ENCODE assay signal across 13 cellular contexts in genomic region chr5:174725991-174726601, GRCh38. TPM values are rescaled to one million over a fixed set of nuclear protein-coding genes. Genes with fewer than 3 reads are reported as not detected.
DNase-seq lines count a peak whose midpoint lies in the region; ATAC-seq, FAIRE-seq and TF ChIP-seq lines count a peak whose summit lies in the region.
"Had no signal": no experiment of that assay in that cellular context is flagged by ENCODE, and none has a peak within 500 bp of the region (broad histone marks: within the 10 kb centered on the region; RNA-seq: fewer than 3 reads in every experiment).

No MANE protein-coding gene starts in this region.

- WGBS in esophagus squamous epithelium, 2 donors = 55 to 56% methylated on average over 10 of the region's 11 CpGs

- H3K27me3 Mint-ChIP-seq in activated CD4-positive, alpha-beta T cell treated with anti-CD3 and anti-CD28 coated beads, Interleukin-2, amount 10 ng/mL, durations not matched to agents 7 days and 5 days = peaks cover 91% of the 10 kb centered on the region
- H3K27me3 Mint-ChIP-seq in activated CD4-positive, alpha-beta T cell treated with anti-CD3 and anti-CD28 coated beads for 36 hours = peaks cover 76% of the 10 kb centered on the region
- H3K27me3 Mint-ChIP-seq in astrocyte (ENCODE audit: low read depth, unreplicated experiment) = peaks cover 88% of the 10 kb centered on the region
- peaks cover 49 to 81% of the 10 kb centered on the region in 2 donors for H3K27me3 Mint-ChIP-seq in stimulated activated naive B cell treated with anti-CD40 and anti-IgM and Interleukin-4, amounts not matched to agents 10 μg/mL and 1 μg/mL and 100 μg/mL, for 72 hours

- peaks cover 5% of the 10 kb centered on the region for H3K79me2 ChIP-seq in astrocyte (ENCODE audit: insufficient read depth, low read length)

- no peaks in the 10 kb centered on the region for H3K36me3 ChIP-seq in astrocyte (ENCODE audit: insufficient read depth, low read length)
- no peaks in the 10 kb centered on the region for H3K36me3 ChIP-seq in lower lobe of right lung
- H3K36me3 ChIP-seq in esophagus squamous epithelium = no peaks in the 10 kb centered on the region
- H3K36me3 ChIP-seq: colonic mucosa, right lobe of liver had no signal

- CTCF ChIA-PET in activated CD4-positive, alpha-beta T cell treated with anti-CD3 and anti-CD28 coated beads, Interleukin-2, amount 10 ng/mL, durations not matched to agents 7 days and 5 days (lab: Charles Lee) = no interaction called here
- CTCF ChIA-PET in activated CD4-positive, alpha-beta T cell treated with anti-CD3 and anti-CD28 coated beads for 36 hours (lab: Charles Lee) = interaction anchor here (0.7 to 0.8 kb wide), 2 partner anchors 68 to 297 kb away, joined by 3 read pairs; no protein-coding TSS in a partner anchor

- H2AFZ ChIP-seq in astrocyte (ENCODE audit: low read depth, low read length) = no peak overlapping the region

- no peak for DNase-seq in activated CD4-positive, alpha-beta T cell treated with anti-CD3 and anti-CD28 coated beads, Interleukin-2, amount 10 ng/mL, durations not matched to agents 7 days and 5 days
- DNase-seq in activated CD4-positive, alpha-beta T cell treated with anti-CD3 and anti-CD28 coated beads for 36 hours = no peak
- no peak for DNase-seq in astrocyte (ENCODE audit: low read depth)
- DNase-seq in lower lobe of right lung = no peak
- no peak for DNase-seq in stimulated activated naive B cell treated with anti-CD40 and anti-IgM and Interleukin-4, amounts not matched to agents 10 μg/mL and 1 μg/mL and 100 μg/mL, for 72 hours
- no peak for DNase-seq in NOMO-1 (lab: John Stamatoyannopoulos, UW; ENCODE audit: unreplicated experiment in 2 of 2)
- DNase-seq in NCI-H748 (lab: John Stamatoyannopoulos, UW; ENCODE audit: unreplicated experiment) = no peak
- no peak for DNase-seq in esophagus squamous epithelium (lab: John Stamatoyannopoulos, UW)
- DNase-seq: colonic mucosa, NCI-H2029 treated with DMSO at 0.1 percent for 48 hours, right lobe of liver, SIG-M5 had no signal

- H3K9me3 Mint-ChIP-seq in activated CD4-positive, alpha-beta T cell treated with anti-CD3 and anti-CD28 coated beads, Interleukin-2, amount 10 ng/mL, durations not matched to agents 7 days and 5 days = peaks cover 6% of the 10 kb centered on the region
- no peaks in the 10 kb centered on the region for H3K9me3 Mint-ChIP-seq in activated CD4-positive, alpha-beta T cell treated with anti-CD3 and anti-CD28 coated beads for 36 hours (ENCODE audit: low read depth)
- H3K9me3 Mint-ChIP-seq in astrocyte (ENCODE audit: unreplicated experiment) = peaks cover 7% of the 10 kb centered on the region
- H3K9me3 Mint-ChIP-seq in stimulated activated naive B cell treated with anti-CD40 and anti-IgM and Interleukin-4, amounts not matched to agents 10 μg/mL and 1 μg/mL and 100 μg/mL, for 72 hours = no peaks in the 10 kb centered on the region

- H3K9me3 ChIP-seq in astrocyte (ENCODE audit: insufficient read depth, low read depth, low read length) (no peaks in the 10 kb centered on the region), lower lobe of right lung (no peaks in the 10 kb centered on the region), esophagus squamous epithelium (no peaks in the 10 kb centered on the region)
- H3K9me3 ChIP-seq: colonic mucosa, right lobe of liver had no signal

- H3K27ac Mint-ChIP-seq in activated CD4-positive, alpha-beta T cell treated with anti-CD3 and anti-CD28 coated beads, Interleukin-2, amount 10 ng/mL, durations not matched to agents 7 days and 5 days = no peak overlapping the region
- H3K27ac Mint-ChIP-seq in activated CD4-positive, alpha-beta T cell treated with anti-CD3 and anti-CD28 coated beads for 36 hours = no peak overlapping the region
- peak overlapping the region; percentile 72 for H3K27ac Mint-ChIP-seq in astrocyte (ENCODE audit: unreplicated experiment)
- H3K27ac Mint-ChIP-seq in stimulated activated naive B cell treated with anti-CD40 and anti-IgM and Interleukin-4, amounts not matched to agents 10 μg/mL and 1 μg/mL and 100 μg/mL, for 72 hours = peak overlapping the region; percentile 22

- POLR2A ChIA-PET in activated CD4-positive, alpha-beta T cell treated with anti-CD3 and anti-CD28 coated beads, Interleukin-2, amount 10 ng/mL, durations not matched to agents 7 days and 5 days (lab: Charles Lee) = no interaction called here
- POLR2A ChIA-PET in activated CD4-positive, alpha-beta T cell treated with anti-CD3 and anti-CD28 coated beads for 36 hours (lab: Charles Lee) = no interaction called here

- TF ChIP-seq CTCF in astrocyte (IDR thresholded peaks at IDR 0.05; ENCODE audit: insufficient read depth, low read depth, low read length) (no peak), lower lobe of right lung (IDR thresholded peaks at IDR 0.05) (no peak), esophagus squamous epithelium (IDR thresholded peaks at IDR 0.05) (no peak)

- FAIRE-seq in astrocyte (lab: Jason Lieb, UNC) = no peak
- FAIRE-seq: D721Med had no signal

- peaks cover 8% of the 10 kb centered on the region for H3K4me1 Mint-ChIP-seq in activated CD4-positive, alpha-beta T cell treated with anti-CD3 and anti-CD28 coated beads, Interleukin-2, amount 10 ng/mL, durations not matched to agents 7 days and 5 days
- H3K4me1 Mint-ChIP-seq in activated CD4-positive, alpha-beta T cell treated with anti-CD3 and anti-CD28 coated beads for 36 hours = peaks cover 8% of the 10 kb centered on the region
- peaks cover 3% of the 10 kb centered on the region for H3K4me1 Mint-ChIP-seq in astrocyte (ENCODE audit: low read depth, unreplicated experiment)
- H3K4me1 Mint-ChIP-seq in stimulated activated naive B cell treated with anti-CD40 and anti-IgM and Interleukin-4, amounts not matched to agents 10 μg/mL and 1 μg/mL and 100 μg/mL, for 72 hours = peaks cover 4 to 9% of the 10 kb centered on the region in 2 donors

- H4K20me1 ChIP-seq in astrocyte (ENCODE audit: insufficient read depth, low read length) = peaks cover 16% of the 10 kb centered on the region

- TF ChIP-seq POLR2A in esophagus squamous epithelium (IDR thresholded peaks at IDR 0.05) = no peak

- H3K9ac ChIP-seq in astrocyte (ENCODE audit: low read length) = no peak overlapping the region

- peak overlapping the region; percentile 98 for H3K4me2 ChIP-seq in astrocyte (ENCODE audit: low read length)

- no peak for ATAC-seq in activated CD4-positive, alpha-beta T cell treated with anti-CD3 and anti-CD28 coated beads for 36 hours
- ATAC-seq in lower lobe of right lung = no peak
- no peak for ATAC-seq in stimulated activated naive B cell treated with anti-CD40 and anti-IgM and Interleukin-4, amounts not matched to agents 10 μg/mL and 1 μg/mL and 100 μg/mL, for 72 hours (replicated peaks)
- ATAC-seq: right lobe of liver had no signal

- peak overlapping the region; percentile 32 for H3K4me3 Mint-ChIP-seq in activated CD4-positive, alpha-beta T cell treated with anti-CD3 and anti-CD28 coated beads, Interleukin-2, amount 10 ng/mL, durations not matched to agents 7 days and 5 days
- no peak overlapping the region for H3K4me3 Mint-ChIP-seq in activated CD4-positive, alpha-beta T cell treated with anti-CD3 and anti-CD28 coated beads for 36 hours
- peak overlapping the region; percentile 92 for H3K4me3 Mint-ChIP-seq in astrocyte (ENCODE audit: unreplicated experiment)
- no peak overlapping the region for H3K4me3 Mint-ChIP-seq in stimulated activated naive B cell treated with anti-CD40 and anti-IgM and Interleukin-4, amounts not matched to agents 10 μg/mL and 1 μg/mL and 100 μg/mL, for 72 hours

- intact Hi-C loops in activated CD4-positive, alpha-beta T cell treated with anti-CD3 and anti-CD28 coated beads for 36 hours (cut with DNase I, micrococcal nuclease) = loop anchor here in 1 of 2 experiments (2.0 kb wide), 1 partner anchor 37 kb away; no protein-coding TSS in a partner anchor
- intact Hi-C loops in lower lobe of right lung (cut with DNase I) (no loop called here), esophagus squamous epithelium (cut with DNase I) (no loop called here)

- H3K4me1 ChIP-seq in astrocyte (ENCODE audit: insufficient read depth, low read length) = peaks cover 13% of the 10 kb centered on the region
- peaks cover 17% of the 10 kb centered on the region for H3K4me1 ChIP-seq in lower lobe of right lung
- peaks cover 2 to 35% (median 2%) of the 10 kb centered on the region in 3 donors for H3K4me1 ChIP-seq in esophagus squamous epithelium
- H3K4me1 ChIP-seq: colonic mucosa had no signal

- H3K27ac ChIP-seq in astrocyte (ENCODE audit: low read depth, low read length) (no peak overlapping the region), lower lobe of right lung (no peak overlapping the region), esophagus squamous epithelium (no peak overlapping the region)
- H3K27ac ChIP-seq: colonic mucosa, right lobe of liver had no signal

- no peak overlapping the region for H3K4me3 ChIP-seq in astrocyte (ENCODE audit: insufficient read depth, low read depth, low read length)
- H3K4me3 ChIP-seq in lower lobe of right lung = peak overlapping the region; percentile 61
- H3K4me3 ChIP-seq in esophagus squamous epithelium = no peak overlapping the region
- H3K4me3 ChIP-seq: right lobe of liver had no signal

- H3K27me3 ChIP-seq in astrocyte (ENCODE audit: insufficient read depth, low read length) (peaks cover 59% of the 10 kb centered on the region), lower lobe of right lung (ENCODE audit: low read depth) (peaks cover 87% of the 10 kb centered on the region), esophagus squamous epithelium (peaks cover 15 to 100% (median 33%) of the 10 kb centered on the region in 4 donors)

- no peaks in the 10 kb centered on the region for H3K36me3 Mint-ChIP-seq in activated CD4-positive, alpha-beta T cell treated with anti-CD3 and anti-CD28 coated beads, Interleukin-2, amount 10 ng/mL, durations not matched to agents 7 days and 5 days (ENCODE audit: low read depth)
- H3K36me3 Mint-ChIP-seq in activated CD4-positive, alpha-beta T cell treated with anti-CD3 and anti-CD28 coated beads for 36 hours (ENCODE audit: low read depth) = no peaks in the 10 kb centered on the region
- peaks cover 11% of the 10 kb centered on the region for H3K36me3 Mint-ChIP-seq in astrocyte (ENCODE audit: low read depth, unreplicated experiment)
- H3K36me3 Mint-ChIP-seq in stimulated activated naive B cell treated with anti-CD40 and anti-IgM and Interleukin-4, amounts not matched to agents 10 μg/mL and 1 μg/mL and 100 μg/mL, for 72 hours = peaks cover 3 to 6% of the 10 kb centered on the region in 2 donors

RNA-seq across cellular contexts. Expression of gene MSX2, which starts 1.7 kb away (rescaled TPM):
- total RNA-seq in activated CD4-positive, alpha-beta T cell treated with anti-CD3 and anti-CD28 coated beads, Interleukin-2, amount 10 ng/mL, durations not matched to agents 7 days and 5 days = under 1 TPM in 1 of 2 experiments, not detected in 1; 0.17 TPM
- not detected for total RNA-seq in activated CD4-positive, alpha-beta T cell treated with anti-CD3 and anti-CD28 coated beads for 36 hours
- 5.6 and 12.0 TPM in 2 replicates for total RNA-seq in astrocyte
- total RNA-seq in lower lobe of right lung = 0.27 TPM
- 1 to 10 TPM in 2 of 4 donors, under 1 TPM in 1, not detected in 1; 0.19 to 2.5 (median 1.6) TPM for total RNA-seq in esophagus squamous epithelium
- total RNA-seq: right lobe of liver had no signal

Comparison
In these comparisons a context has a peak if more than half of its experiments do, and no peak if none do; other contexts are left out.
1. H3K4me3 Mint-ChIP-seq: peak in activated CD4-positive, alpha-beta T cell treated with anti-CD3 and anti-CD28 coated beads, Interleukin-2, amount 10 ng/mL, durations not matched to agents 7 days and 5 days (single experiment) and astrocyte (single experiment); none in activated CD4-positive, alpha-beta T cell treated with anti-CD3 and anti-CD28 coated beads for 36 hours (single experiment) and stimulated activated naive B cell treated with anti-CD40 and anti-IgM and Interleukin-4, amounts not matched to agents 10 μg/mL and 1 μg/mL and 100 μg/mL, for 72 hours (0 of 2).
2. H3K27ac Mint-ChIP-seq: peak in astrocyte (single experiment) and stimulated activated naive B cell treated with anti-CD40 and anti-IgM and Interleukin-4, amounts not matched to agents 10 μg/mL and 1 μg/mL and 100 μg/mL, for 72 hours (single experiment); none in activated CD4-positive, alpha-beta T cell treated with anti-CD3 and anti-CD28 coated beads, Interleukin-2, amount 10 ng/mL, durations not matched to agents 7 days and 5 days (single experiment) and activated CD4-positive, alpha-beta T cell treated with anti-CD3 and anti-CD28 coated beads for 36 hours (single experiment).